ENCODE assay signal across 17 cellular contexts in genomic region chr10:72077275-72077990, GRCh38. TPM values are rescaled to one million over a fixed set of nuclear protein-coding genes. Genes with fewer than 3 reads are reported as not detected.
DNase-seq lines count a peak whose midpoint lies in the region; ATAC-seq and TF ChIP-seq lines count a peak whose summit lies in the region.
"Had no signal": no experiment of that assay in that cellular context is flagged by ENCODE, and none has a peak within 500 bp of the region (broad histone marks: within the 10 kb centered on the region; RNA-seq: fewer than 3 reads in every experiment).

No MANE protein-coding gene starts in this region.

- CTCF ChIA-PET in T-cell (lab: Charles Lee): interaction anchor here (0.5 to 1.8 kb wide), 2 partner anchors 29 to 1950 kb away, joined by 4 to 8 read pairs; no protein-coding TSS in a partner anchor

- TF ChIP-seq CTCF in natural killer cell (IDR thresholded peaks at IDR 0.05): no peak

- H3K36me3 Mint-ChIP-seq in natural killer cell (no peaks in the 10 kb centered on the region), T-cell (peaks cover 24% of the 10 kb centered on the region)
- no peaks in the 10 kb centered on the region for H3K36me3 Mint-ChIP-seq in natural killer cell treated with Interleukin-12 subunit alpha and Interleukin-12 subunit beta and Interleukin-15 and Interleukin-18, amount 100 ng/mL, for 72 hours
- H3K36me3 Mint-ChIP-seq in effector memory CD8-positive, alpha-beta T cell (ENCODE audit: insufficient read depth): peaks cover 98% of the 10 kb centered on the region

- H3K27ac Mint-ChIP-seq in natural killer cell (peak overlapping the region; percentile 48 to 83), T-cell (peak overlapping the region; percentile 66 to 91)
- peak overlapping the region in 1 of 2 donors; percentile 59 for H3K27ac Mint-ChIP-seq in natural killer cell treated with Interleukin-12 subunit alpha and Interleukin-12 subunit beta and Interleukin-15 and Interleukin-18, amount 100 ng/mL, for 72 hours
- H3K27ac Mint-ChIP-seq in effector memory CD8-positive, alpha-beta T cell: peak overlapping the region; percentile 91 to 99

- DNase-seq in natural killer cell (no peak), T-cell (no peak), dedifferentiated amniotic fluid mesenchymal stem cell (ENCODE audit: extremely low spot score) (no peak), C1 segment of cervical spinal cord (lab: John Stamatoyannopoulos, UW) (no peak)
- no peak for DNase-seq in natural killer cell treated with Interleukin-12 subunit alpha and Interleukin-12 subunit beta and Interleukin-15 and Interleukin-18, amount 100 ng/mL, for 72 hours (ENCODE audit: low spot score)
- DNase-seq in effector memory CD8-positive, alpha-beta T cell: no peak
- DNase-seq: activated CD4-positive, CD25-positive, alpha-beta regulatory T cell treated with anti-CD3 and anti-CD28 coated beads, Interleukin-2, amount 50 U/mL, for 72 hours; BE2C; DMS153; immature natural killer cell; NCI-H1092; NCI-H524 treated with DMSO at 0.1 percent for 48 hours; nephron progenitor cell; small intestine; stimulated activated CD4-positive, alpha-beta T cell treated with anti-CD3 and anti-CD28 coated beads, Interleukin-4, amount 100 ng/mL, for 24 hours; T-helper 9 cell had no signal

- POLR2A ChIA-PET in T-cell (lab: Charles Lee): interaction anchor here (0.6 to 1.1 kb wide), 2 partner anchors 45 kb away, joined by 5 to 6 read pairs; no protein-coding TSS in a partner anchor

- H3K4me1 Mint-ChIP-seq in natural killer cell (peaks cover 46 to 64% of the 10 kb centered on the region in 2 donors), T-cell (peaks cover 93 to 97% (median 93%) of the 10 kb centered on the region in 3 donors)
- H3K4me1 Mint-ChIP-seq in natural killer cell treated with Interleukin-12 subunit alpha and Interleukin-12 subunit beta and Interleukin-15 and Interleukin-18, amount 100 ng/mL, for 72 hours (ENCODE audit: low read depth in 2 of 2): peaks cover 23 to 33% of the 10 kb centered on the region in 2 donors
- peaks cover 75 to 80% of the 10 kb centered on the region in 2 donors for H3K4me1 Mint-ChIP-seq in effector memory CD8-positive, alpha-beta T cell (ENCODE audit: low read depth in 2 of 2)

- H3K27me3 Mint-ChIP-seq in natural killer cell (ENCODE audit: low read depth in 2 of 2): no peaks in the 10 kb centered on the region
- no peaks in the 10 kb centered on the region for H3K27me3 Mint-ChIP-seq in natural killer cell treated with Interleukin-12 subunit alpha and Interleukin-12 subunit beta and Interleukin-15 and Interleukin-18, amount 100 ng/mL, for 72 hours
- H3K27me3 Mint-ChIP-seq in T-cell: no peaks in the 10 kb centered on the region
- H3K27me3 Mint-ChIP-seq in effector memory CD8-positive, alpha-beta T cell: no peaks in the 10 kb centered on the region

- intact Hi-C loops in natural killer cell (cut with micrococcal nuclease): no loop called here

- H3K9me3 Mint-ChIP-seq in natural killer cell (no peaks in the 10 kb centered on the region), T-cell (no peaks in the 10 kb centered on the region)
- no peaks in the 10 kb centered on the region for H3K9me3 Mint-ChIP-seq in natural killer cell treated with Interleukin-12 subunit alpha and Interleukin-12 subunit beta and Interleukin-15 and Interleukin-18, amount 100 ng/mL, for 72 hours
- H3K9me3 Mint-ChIP-seq in effector memory CD8-positive, alpha-beta T cell: no peaks in the 10 kb centered on the region
- H3K9me3 Mint-ChIP-seq: immature natural killer cell, nephron progenitor cell had no signal

- H3K4me3 Mint-ChIP-seq in natural killer cell: peak overlapping the region; percentile 17
- H3K4me3 Mint-ChIP-seq in natural killer cell treated with Interleukin-12 subunit alpha and Interleukin-12 subunit beta and Interleukin-15 and Interleukin-18, amount 100 ng/mL, for 72 hours: no peak overlapping the region
- H3K4me3 Mint-ChIP-seq in T-cell: peak overlapping the region; percentile 29 to 96 (median 49)
- H3K4me3 Mint-ChIP-seq in effector memory CD8-positive, alpha-beta T cell: peak overlapping the region; percentile 76 to 94
- H3K4me3 Mint-ChIP-seq: nephron progenitor cell had no signal

- ATAC-seq in natural killer cell (no peak), T-cell (replicated peaks in 1 of 4) (no peak), GM18511 (IDR thresholded peaks at IDR 0.05; ENCODE audit: unreplicated experiment) (no peak)
- no peak for ATAC-seq in natural killer cell treated with Interleukin-12 subunit alpha and Interleukin-12 subunit beta and Interleukin-15 and Interleukin-18, amount 100 ng/mL, for 72 hours
- no peak for ATAC-seq in effector memory CD8-positive, alpha-beta T cell (replicated peaks)

RNA-seq across cellular contexts. Expression of gene SPOCK2, which starts 10.9 kb away (rescaled TPM):
- 100 to 1,000 TPM; 258 to 329 (median 293) TPM for total RNA-seq in natural killer cell
- 10 to 100 TPM; 24.9 to 25.9 TPM for total RNA-seq in natural killer cell treated with Interleukin-12 subunit alpha and Interleukin-12 subunit beta and Interleukin-15 and Interleukin-18, amount 100 ng/mL, for 72 hours
- 100 to 1,000 TPM; 501 to 684 (median 547) TPM for total RNA-seq in T-cell

Comparison
In these comparisons a context has a peak if more than half of its experiments do, and no peak if none do; other contexts are left out.
1. RNA of gene SPOCK2, which starts 10.9 kb away (total RNA-seq): 501 to 684 TPM in T-cell and 258 to 329 TPM in natural killer cell; 24.9 to 25.9 TPM in natural killer cell treated with Interleukin-12 subunit alpha and Interleukin-12 subunit beta and Interleukin-15 and Interleukin-18, amount 100 ng/mL, for 72 hours; every median in the first group is over 4 times any median in the second.